29 cellular contexts compared by ENCODE assay signal in genomic region chr13:55464222-55464621, GRCh38.
A peak's percentile ranks its signal among the peaks of the same experiment; 100 is the strongest.
DNase-seq lines count a peak whose midpoint lies in the region; ATAC-seq and TF ChIP-seq lines count a peak whose summit lies in the region.
"Had no signal": no experiment of that assay in that cellular context is flagged by ENCODE, and none has a peak within 500 bp of the region (broad histone marks: within the 10 kb centered on the region; RNA-seq: fewer than 3 reads in every experiment).

No MANE protein-coding gene starts in this region.

- no peak overlapping the region for H2BK120ac ChIP-seq in mesendoderm (ENCODE audit: low read depth, low read length)

- no peaks in the 10 kb centered on the region for H3K79me2 ChIP-seq in SU-DHL-6 (ENCODE audit: insufficient read depth, low read length)
- H3K79me2 ChIP-seq in mesendoderm (ENCODE audit: control insufficient read depth, insufficient read depth, low read length): no peaks in the 10 kb centered on the region

- H4K20me1 ChIP-seq in SU-DHL-6 (ENCODE audit: low read depth, low read length): no peaks in the 10 kb centered on the region
- H4K20me1 ChIP-seq: BLaER1; BLaER1 treated with 17β-estradiol and CSF1 and Interleukin-3, amounts not matched to agents 10 nM and 100 nM had no signal

- H3K27me3 ChIP-seq in SU-DHL-6 (ENCODE audit: low read length) (no peaks in the 10 kb centered on the region), mesendoderm (ENCODE audit: insufficient read depth, low read length, poor library complexity) (no peaks in the 10 kb centered on the region), left lung (no peaks in the 10 kb centered on the region)
- H3K27me3 ChIP-seq: BE2C; BLaER1; BLaER1 treated with 17β-estradiol and CSF1 and Interleukin-3, amounts not matched to agents 10 nM and 100 nM had no signal

- no peak overlapping the region for H3K4me2 ChIP-seq in SU-DHL-6 (ENCODE audit: low read depth, low read length, poor library complexity, severe bottlenecking)
- H3K4me2 ChIP-seq in mesendoderm (ENCODE audit: low read length): no peak overlapping the region
- H3K4me2 ChIP-seq: A549; BLaER1; BLaER1 treated with 17β-estradiol and CSF1 and Interleukin-3, amounts not matched to agents 10 nM and 100 nM had no signal

- intact Hi-C loops in left lung (cut with DNase I): no loop called here

- no peak overlapping the region for H2AK5ac ChIP-seq in mesendoderm (ENCODE audit: low read length)

- no peak overlapping the region for H2BK5ac ChIP-seq in mesendoderm (ENCODE audit: low read length)

- no peaks in the 10 kb centered on the region for H3K4me1 ChIP-seq in mesendoderm (ENCODE audit: control insufficient read depth, low read depth, low read length)
- no peaks in the 10 kb centered on the region for H3K4me1 ChIP-seq in left lung
- H3K4me1 ChIP-seq: A549; BE2C; BLaER1; BLaER1 treated with 17β-estradiol and CSF1 and Interleukin-3, amounts not matched to agents 10 nM and 100 nM; Caco-2 had no signal

- no peaks in the 10 kb centered on the region for H3K9me2 ChIP-seq in SU-DHL-6 (replicated peaks; ENCODE audit: insufficient read depth, low read length)

- H3K4me3 ChIP-seq in SU-DHL-6 (ENCODE audit: insufficient read depth, low read length, poor library complexity, severe bottlenecking) (no peak overlapping the region), mesendoderm (ENCODE audit: low read length) (no peak overlapping the region), left lung (no peak overlapping the region)
- H3K4me3 ChIP-seq: A549; BLaER1; BLaER1 treated with 17β-estradiol and CSF1 and Interleukin-3, amounts not matched to agents 10 nM and 100 nM had no signal

- H3K27ac ChIP-seq in SU-DHL-6 (ENCODE audit: low read depth, low read length): no peak overlapping the region
- no peak overlapping the region for H3K27ac ChIP-seq in mesendoderm (ENCODE audit: low read depth, low read length)
- no peak overlapping the region for H3K27ac ChIP-seq in left lung
- H3K27ac ChIP-seq: 22Rv1; A549; BLaER1; BLaER1 treated with 17β-estradiol and CSF1 and Interleukin-3, amounts not matched to agents 10 nM and 100 nM; C4-2B had no signal

- no peaks in the 10 kb centered on the region for H3K79me1 ChIP-seq in mesendoderm (ENCODE audit: low read length)

- H2BK15ac ChIP-seq in mesendoderm (replicated peaks; ENCODE audit: low read depth): no peak overlapping the region

- H3K36me3 ChIP-seq in SU-DHL-6 (ENCODE audit: low read length) (no peaks in the 10 kb centered on the region), mesendoderm (ENCODE audit: control insufficient read depth, insufficient read depth, low read length) (no peaks in the 10 kb centered on the region), left lung (no peaks in the 10 kb centered on the region)
- H3K36me3 ChIP-seq: BE2C; BLaER1; BLaER1 treated with 17β-estradiol and CSF1 and Interleukin-3, amounts not matched to agents 10 nM and 100 nM had no signal

- H3F3A ChIP-seq in SU-DHL-6 (ENCODE audit: insufficient read depth): no peaks in the 10 kb centered on the region

- H3K56ac ChIP-seq in mesendoderm (ENCODE audit: low read length): no peak overlapping the region

- H3K23ac ChIP-seq in mesendoderm (ENCODE audit: low read length): no peak overlapping the region

- DNase-seq in mesendoderm (peak; percentile 52), NCI-H226 (no peak), left lung (no peak)
- DNase-seq: 8988T; ACHN; AML-193; BE2C; C1 segment of cervical spinal cord; Caco-2; Calu3; CD4-positive, alpha-beta memory T cell; CD4-positive, alpha-beta T cell; CD4-positive, CD25-positive, alpha-beta regulatory T cell; CD8-positive, alpha-beta memory T cell; CD8-positive, alpha-beta T cell; COR-L47; DMS 273 treated with DMSO at 0.1 percent for 48 hours; DMS153; DMS53; DMS79; DMS79 treated with DMSO at 0.1 percent for 48 hours; DND-41; EL had no signal

- no peak for TF ChIP-seq CTCF in SU-DHL-6 (IDR thresholded peaks at IDR 0.05; ENCODE audit: insufficient read depth, low read length, poor library complexity, severe bottlenecking)
- TF ChIP-seq CTCF in left lung (IDR thresholded peaks at IDR 0.05): no peak

- no peak for ATAC-seq in left lung
- ATAC-seq: A549; CD8-positive, alpha-beta T cell had no signal

- H4K5ac ChIP-seq in mesendoderm (ENCODE audit: low read length): no peak overlapping the region

- H2AFZ ChIP-seq in SU-DHL-6 (ENCODE audit: low read depth, low read length, severe bottlenecking): peak overlapping the region; percentile 22

- H3K9ac ChIP-seq in SU-DHL-6 (ENCODE audit: low read length): no peak overlapping the region
- no peak overlapping the region for H3K9ac ChIP-seq in mesendoderm (ENCODE audit: low read length)
- H3K9ac ChIP-seq: BLaER1; BLaER1 treated with 17β-estradiol and CSF1 and Interleukin-3, amounts not matched to agents 10 nM and 100 nM had no signal

- no peak overlapping the region for H4K8ac ChIP-seq in mesendoderm (ENCODE audit: low read depth, low read length)

- H3K18ac ChIP-seq in mesendoderm (ENCODE audit: low read length): no peak overlapping the region

- H3K4ac ChIP-seq in mesendoderm (ENCODE audit: low read depth, low read length): no peak overlapping the region

- H3K9me3 ChIP-seq in SU-DHL-6 (ENCODE audit: insufficient read depth, low read length) (no peaks in the 10 kb centered on the region), left lung (no peaks in the 10 kb centered on the region)
- H3K9me3 ChIP-seq: A549; BE2C; BLaER1; BLaER1 treated with 17β-estradiol and CSF1 and Interleukin-3, amounts not matched to agents 10 nM and 100 nM; Caco-2 had no signal

- no CpG with 5 or more reads among the region's 3 CpGs for WGBS in mesendoderm (ENCODE audit: extremely low coverage, insufficient coverage, low lambda C conversion rate)
